In genomic region chr1:18385239-18385790, GRCh38 we compare ENCODE assay signal across 1 cellular context.
TF ChIP-seq lines count a peak whose summit lies in the region.

No MANE protein-coding gene starts in this region.

TF ChIP-seq in K562, 482 proteins besides CTCF, POLR2A, EP300 and RAD21 (continued from another document):
- TF ChIP-seq, protein P1, sequence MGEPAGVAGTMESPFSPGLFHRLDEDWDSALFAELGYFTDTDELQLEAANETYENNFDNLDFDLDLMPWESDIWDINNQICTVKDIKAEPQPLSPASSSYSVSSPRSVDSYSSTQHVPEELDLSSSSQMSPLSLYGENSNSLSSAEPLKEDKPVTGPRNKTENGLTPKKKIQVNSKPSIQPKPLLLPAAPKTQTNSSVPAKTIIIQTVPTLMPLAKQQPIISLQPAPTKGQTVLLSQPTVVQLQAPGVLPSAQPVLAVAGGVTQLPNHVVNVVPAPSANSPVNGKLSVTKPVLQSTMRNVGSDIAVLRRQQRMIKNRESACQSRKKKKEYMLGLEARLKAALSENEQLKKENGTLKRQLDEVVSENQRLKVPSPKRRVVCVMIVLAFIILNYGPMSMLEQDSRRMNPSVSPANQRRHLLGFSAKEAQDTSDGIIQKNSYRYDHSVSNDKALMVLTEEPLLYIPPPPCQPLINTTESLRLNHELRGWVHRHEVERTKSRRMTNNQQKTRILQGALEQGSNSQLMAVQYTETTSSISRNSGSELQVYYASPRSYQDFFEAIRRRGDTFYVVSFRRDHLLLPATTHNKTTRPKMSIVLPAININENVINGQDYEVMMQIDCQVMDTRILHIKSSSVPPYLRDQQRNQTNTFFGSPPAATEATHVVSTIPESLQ (CRISPR knock-in tag; IDR thresholded peaks at IDR 0.05), result no peak
- TF ChIP-seq SP1 (CRISPR knock-in tag; IDR thresholded peaks at IDR 0.05) (no peak), NFIC (IDR thresholded peaks at IDR 0.05) (no peak), RFX1 (IDR thresholded peaks at IDR 0.05) (no peak), ETS1 (conservative IDR thresholded peaks at IDR 0.05; ENCODE audit: control insufficient read depth, low read depth, low read length) (no peak), ZNF146 (CRISPR knock-in tag; IDR thresholded peaks at IDR 0.05; ENCODE audit: unreplicated experiment) (no peak), ZNF77 (CRISPR knock-in tag; IDR thresholded peaks at IDR 0.05) (no peak), GTF3C2 (IDR thresholded peaks at IDR 0.05; ENCODE audit: borderline replicate concordance, extremely low read depth, insufficient read length) (no peak), FOXJ2 (tag; IDR thresholded peaks at IDR 0.05) (no peak)
- TF ChIP-seq, protein P2, sequence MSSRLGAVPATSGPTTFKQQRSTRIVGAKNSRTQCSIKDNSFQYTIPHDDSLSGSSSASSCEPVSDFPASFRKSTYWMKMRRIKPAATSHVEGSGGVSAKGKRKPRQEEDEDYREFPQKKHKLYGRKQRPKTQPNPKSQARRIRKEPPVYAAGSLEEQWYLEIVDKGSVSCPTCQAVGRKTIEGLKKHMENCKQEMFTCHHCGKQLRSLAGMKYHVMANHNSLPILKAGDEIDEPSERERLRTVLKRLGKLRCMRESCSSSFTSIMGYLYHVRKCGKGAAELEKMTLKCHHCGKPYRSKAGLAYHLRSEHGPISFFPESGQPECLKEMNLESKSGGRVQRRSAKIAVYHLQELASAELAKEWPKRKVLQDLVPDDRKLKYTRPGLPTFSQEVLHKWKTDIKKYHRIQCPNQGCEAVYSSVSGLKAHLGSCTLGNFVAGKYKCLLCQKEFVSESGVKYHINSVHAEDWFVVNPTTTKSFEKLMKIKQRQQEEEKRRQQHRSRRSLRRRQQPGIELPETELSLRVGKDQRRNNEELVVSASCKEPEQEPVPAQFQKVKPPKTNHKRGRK (tag; IDR thresholded peaks at IDR 0.05), result peak; percentile 41
- TF ChIP-seq, protein P3, sequence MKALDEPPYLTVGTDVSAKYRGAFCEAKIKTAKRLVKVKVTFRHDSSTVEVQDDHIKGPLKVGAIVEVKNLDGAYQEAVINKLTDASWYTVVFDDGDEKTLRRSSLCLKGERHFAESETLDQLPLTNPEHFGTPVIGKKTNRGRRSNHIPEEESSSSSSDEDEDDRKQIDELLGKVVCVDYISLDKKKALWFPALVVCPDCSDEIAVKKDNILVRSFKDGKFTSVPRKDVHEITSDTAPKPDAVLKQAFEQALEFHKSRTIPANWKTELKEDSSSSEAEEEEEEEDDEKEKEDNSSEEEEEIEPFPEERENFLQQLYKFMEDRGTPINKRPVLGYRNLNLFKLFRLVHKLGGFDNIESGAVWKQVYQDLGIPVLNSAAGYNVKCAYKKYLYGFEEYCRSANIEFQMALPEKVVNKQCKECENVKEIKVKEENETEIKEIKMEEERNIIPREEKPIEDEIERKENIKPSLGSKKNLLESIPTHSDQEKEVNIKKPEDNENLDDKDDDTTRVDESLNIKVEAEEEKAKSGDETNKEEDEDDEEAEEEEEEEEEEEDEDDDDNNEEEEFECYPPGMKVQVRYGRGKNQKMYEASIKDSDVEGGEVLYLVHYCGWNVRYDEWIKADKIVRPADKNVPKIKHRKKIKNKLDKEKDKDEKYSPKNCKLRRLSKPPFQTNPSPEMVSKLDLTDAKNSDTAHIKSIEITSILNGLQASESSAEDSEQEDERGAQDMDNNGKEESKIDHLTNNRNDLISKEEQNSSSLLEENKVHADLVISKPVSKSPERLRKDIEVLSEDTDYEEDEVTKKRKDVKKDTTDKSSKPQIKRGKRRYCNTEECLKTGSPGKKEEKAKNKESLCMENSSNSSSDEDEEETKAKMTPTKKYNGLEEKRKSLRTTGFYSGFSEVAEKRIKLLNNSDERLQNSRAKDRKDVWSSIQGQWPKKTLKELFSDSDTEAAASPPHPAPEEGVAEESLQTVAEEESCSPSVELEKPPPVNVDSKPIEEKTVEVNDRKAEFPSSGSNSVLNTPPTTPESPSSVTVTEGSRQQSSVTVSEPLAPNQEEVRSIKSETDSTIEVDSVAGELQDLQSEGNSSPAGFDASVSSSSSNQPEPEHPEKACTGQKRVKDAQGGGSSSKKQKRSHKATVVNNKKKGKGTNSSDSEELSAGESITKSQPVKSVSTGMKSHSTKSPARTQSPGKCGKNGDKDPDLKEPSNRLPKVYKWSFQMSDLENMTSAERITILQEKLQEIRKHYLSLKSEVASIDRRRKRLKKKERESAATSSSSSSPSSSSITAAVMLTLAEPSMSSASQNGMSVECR (CRISPR knock-in tag; IDR thresholded peaks at IDR 0.05), result no peak
- TF ChIP-seq, protein P4, sequence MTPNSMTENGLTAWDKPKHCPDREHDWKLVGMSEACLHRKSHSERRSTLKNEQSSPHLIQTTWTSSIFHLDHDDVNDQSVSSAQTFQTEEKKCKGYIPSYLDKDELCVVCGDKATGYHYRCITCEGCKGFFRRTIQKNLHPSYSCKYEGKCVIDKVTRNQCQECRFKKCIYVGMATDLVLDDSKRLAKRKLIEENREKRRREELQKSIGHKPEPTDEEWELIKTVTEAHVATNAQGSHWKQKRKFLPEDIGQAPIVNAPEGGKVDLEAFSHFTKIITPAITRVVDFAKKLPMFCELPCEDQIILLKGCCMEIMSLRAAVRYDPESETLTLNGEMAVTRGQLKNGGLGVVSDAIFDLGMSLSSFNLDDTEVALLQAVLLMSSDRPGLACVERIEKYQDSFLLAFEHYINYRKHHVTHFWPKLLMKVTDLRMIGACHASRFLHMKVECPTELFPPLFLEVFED (CRISPR knock-in tag; conservative IDR thresholded peaks at IDR 0.05), result peak; percentile 54; the same call in 1 of the 2 replicates
